ENCODE assay signal across 11 cellular contexts in genomic region chr17:64580384-64581307, GRCh38.
DNase-seq lines count a peak whose midpoint lies in the region; ATAC-seq and TF ChIP-seq lines count a peak whose summit lies in the region.
"Had no signal": no experiment of that assay in that cellular context is flagged by ENCODE, and none has a peak within 500 bp of the region (broad histone marks: within the 10 kb centered on the region; RNA-seq: fewer than 3 reads in every experiment).

No MANE protein-coding gene starts in this region.

- H3K9me3 Mint-ChIP-seq in MCF 10A (ENCODE audit: unreplicated experiment) = no peaks in the 10 kb centered on the region
- no peaks in the 10 kb centered on the region for H3K9me3 Mint-ChIP-seq in stimulated activated naive B cell treated with anti-CD40 and anti-IgM and Interleukin-4, amounts not matched to agents 10 μg/mL and 1 μg/mL and 100 μg/mL, for 72 hours

- H3K9me3 ChIP-seq in breast epithelium = no peaks in the 10 kb centered on the region
- H3K9me3 ChIP-seq: stomach had no signal

- no peaks in the 10 kb centered on the region for H3K36me3 ChIP-seq in breast epithelium

- TF ChIP-seq POLR2A in breast epithelium (IDR thresholded peaks at IDR 0.05) = no peak

- ATAC-seq in SK-N-SH treated with all-trans-retinoic acid at 6 μM for 48 hours = peak; percentile 70
- ATAC-seq in stimulated activated naive B cell treated with anti-CD40 and anti-IgM and Interleukin-4, amounts not matched to agents 10 μg/mL and 1 μg/mL and 100 μg/mL, for 72 hours (replicated peaks) = peak; percentile 39 to 51
- no peak for ATAC-seq in HG03457 (IDR thresholded peaks at IDR 0.05; ENCODE audit: unreplicated experiment)
- no peak for ATAC-seq in HG03342 (IDR thresholded peaks at IDR 0.05; ENCODE audit: unreplicated experiment)

- TF ChIP-seq CTCF in MCF 10A (IDR thresholded peaks at IDR 0.05; ENCODE audit: unreplicated experiment) = no peak
- no peak for TF ChIP-seq CTCF in breast epithelium (IDR thresholded peaks at IDR 0.05)

- peaks cover 70% of the 10 kb centered on the region for H3K36me3 Mint-ChIP-seq in MCF 10A (ENCODE audit: insufficient read depth, unreplicated experiment)
- peaks cover 13 to 31% of the 10 kb centered on the region in 2 donors for H3K36me3 Mint-ChIP-seq in stimulated activated naive B cell treated with anti-CD40 and anti-IgM and Interleukin-4, amounts not matched to agents 10 μg/mL and 1 μg/mL and 100 μg/mL, for 72 hours

- BruUV-seq in MCF 10A (replicated peaks; lab: Mats Ljungman, UMichigan) = no TSS peak

- H3K27me3 Mint-ChIP-seq in MCF 10A (ENCODE audit: insufficient read depth, unreplicated experiment) = no peaks in the 10 kb centered on the region
- no peaks in the 10 kb centered on the region for H3K27me3 Mint-ChIP-seq in stimulated activated naive B cell treated with anti-CD40 and anti-IgM and Interleukin-4, amounts not matched to agents 10 μg/mL and 1 μg/mL and 100 μg/mL, for 72 hours

- H3K4me1 ChIP-seq in breast epithelium = no peaks in the 10 kb centered on the region

- no peak overlapping the region for H3K27ac ChIP-seq in breast epithelium

- peak overlapping the region; percentile 42 for H3K27ac Mint-ChIP-seq in MCF 10A (ENCODE audit: low read depth, unreplicated experiment)
- H3K27ac Mint-ChIP-seq in stimulated activated naive B cell treated with anti-CD40 and anti-IgM and Interleukin-4, amounts not matched to agents 10 μg/mL and 1 μg/mL and 100 μg/mL, for 72 hours = peak overlapping the region; percentile 15

- H3K4me3 Mint-ChIP-seq in MCF 10A (ENCODE audit: unreplicated experiment) = no peak overlapping the region
- no peak overlapping the region for H3K4me3 Mint-ChIP-seq in stimulated activated naive B cell treated with anti-CD40 and anti-IgM and Interleukin-4, amounts not matched to agents 10 μg/mL and 1 μg/mL and 100 μg/mL, for 72 hours

- POLR2A ChIA-PET in MCF 10A (lab: Yijun Ruan, JAX) = interaction anchor here (1.3 to 1.5 kb wide), 2 partner anchors 10 to 11 kb away, joined by 3 to 8 read pairs; no protein-coding TSS in a partner anchor

- no peak overlapping the region for H3K4me3 ChIP-seq in breast epithelium
- H3K4me3 ChIP-seq: stomach had no signal

- no peaks in the 10 kb centered on the region for H3K4me1 Mint-ChIP-seq in MCF 10A (ENCODE audit: insufficient read depth, unreplicated experiment)
- H3K4me1 Mint-ChIP-seq in stimulated activated naive B cell treated with anti-CD40 and anti-IgM and Interleukin-4, amounts not matched to agents 10 μg/mL and 1 μg/mL and 100 μg/mL, for 72 hours = no peaks in the 10 kb centered on the region

- intact Hi-C loops in MCF 10A (cut with micrococcal nuclease) (no loop called here), breast epithelium (cut with DNase I; ENCODE audit: low total_unique reads) (no loop called here)

- H3K27me3 ChIP-seq in breast epithelium = no peaks in the 10 kb centered on the region
- H3K27me3 ChIP-seq: stomach had no signal

- no peak for DNase-seq in MCF 10A (ENCODE audit: unreplicated experiment)
- DNase-seq in breast epithelium (ENCODE audit: low spot score in 2 of 2) = no peak
- DNase-seq in cerebellum (ENCODE audit: low spot score) = peak; percentile 3
- DNase-seq in stimulated activated naive B cell treated with anti-CD40 and anti-IgM and Interleukin-4, amounts not matched to agents 10 μg/mL and 1 μg/mL and 100 μg/mL, for 72 hours = no peak
- no peak for DNase-seq in DMS79 treated with DMSO at 0.1 percent for 48 hours (lab: John Stamatoyannopoulos, UW)
- DNase-seq: effector memory CD4-positive, alpha-beta T cell; NCI-H1105 treated with DMSO at 0.1 percent for 48 hours; stomach had no signal

- CTCF ChIA-PET in MCF 10A (lab: Yijun Ruan, JAX) = interaction anchor here (0.5 to 0.6 kb wide), 3 partner anchors 23 to 196 kb away, joined by 3 read pairs; no protein-coding TSS in a partner anchor

TF ChIP-seq in SK-N-SH treated with all-trans-retinoic acid at 6 μM for 48 hours, 23 proteins besides CTCF, POLR2A, EP300 and RAD21:
- TF ChIP-seq PATZ1 (CRISPR knock-in tag; IDR thresholded peaks at IDR 0.05; ENCODE audit: borderline replicate concordance) = no peak
- no peak for TF ChIP-seq PPARA (CRISPR knock-in tag; IDR thresholded peaks at IDR 0.05; ENCODE audit: borderline replicate concordance)
- TF ChIP-seq GLIS3 (CRISPR knock-in tag; IDR thresholded peaks at IDR 0.05) = no peak
- no peak for TF ChIP-seq POU6F1 (CRISPR knock-in tag; IDR thresholded peaks at IDR 0.05; ENCODE audit: borderline replicate concordance, low read depth)
- no peak for TF ChIP-seq CREB5 (CRISPR knock-in tag; IDR thresholded peaks at IDR 0.05; ENCODE audit: low read depth)
- TF ChIP-seq ISL1 (CRISPR knock-in tag; IDR thresholded peaks at IDR 0.05) = peak; percentile 64
- peak; percentile 30; the same call in 1 of the 2 replicates for TF ChIP-seq ZNF8 (CRISPR knock-in tag; IDR thresholded peaks at IDR 0.05)

Comparison
In these comparisons a context has a peak if more than half of its experiments do, and no peak if none do; other contexts are left out.
1. ATAC-seq: peak in SK-N-SH treated with all-trans-retinoic acid at 6 μM for 48 hours (single experiment) and stimulated activated naive B cell treated with anti-CD40 and anti-IgM and Interleukin-4, amounts not matched to agents 10 μg/mL and 1 μg/mL and 100 μg/mL, for 72 hours (2 of 2); none in HG03457 (single experiment) and HG03342 (single experiment).